In genomic region chr10:77601488-77601887, GRCh38 we compare ENCODE assay signal across 25 cellular contexts. TPM values are rescaled to one million over a fixed set of nuclear protein-coding genes. Genes with fewer than 3 reads are reported as not detected.
DNase-seq lines count a peak whose midpoint lies in the region; ATAC-seq and TF ChIP-seq lines count a peak whose summit lies in the region.
"Had no signal": no experiment of that assay in that cellular context is flagged by ENCODE, and none has a peak within 500 bp of the region (broad histone marks: within the 10 kb centered on the region; RNA-seq: fewer than 3 reads in every experiment).

No MANE protein-coding gene starts in this region.

- peak overlapping the region; percentile 81 for H2AK5ac ChIP-seq in IMR-90 (ENCODE audit: low read depth, low read length)

- in situ Hi-C loops in IMR-90 (cut with MboI; ENCODE audit: low sequenced_read_pairs), result no loop called here

- H3K4me1 ChIP-seq in IMR-90 (ENCODE audit: control insufficient read depth, insufficient read depth, low read length) (peaks cover 27% of the 10 kb centered on the region), esophagus muscularis mucosa (peaks cover 6 to 91% (median 74%) of the 10 kb centered on the region in 4 donors), osteoblast (ENCODE audit: insufficient read depth, low read length) (peaks cover 24% of the 10 kb centered on the region)

- H3K27ac ChIP-seq in IMR-90 (ENCODE audit: insufficient read depth, low read length) (no peak overlapping the region), esophagus muscularis mucosa (replicated peaks in 1 of 4) (peak overlapping the region; percentile 48 to 59 (median 52)), osteoblast (ENCODE audit: low read depth, low read length) (no peak overlapping the region)
- H3K27ac ChIP-seq: KMS-11, vagina had no signal

- no peak for TF ChIP-seq CTCF in IMR-90 (conservative IDR thresholded peaks at IDR 0.05; ENCODE audit: low read depth, low read length)
- TF ChIP-seq CTCF in esophagus muscularis mucosa (IDR thresholded peaks at IDR 0.05), result no peak
- no peak for TF ChIP-seq CTCF in osteoblast (IDR thresholded peaks at IDR 0.05; ENCODE audit: extremely low read depth, low read depth, low read length)

- peak overlapping the region; percentile 37 for H3K23ac ChIP-seq in IMR-90 (ENCODE audit: low read depth, low read length)

- H3K4me3 ChIP-seq in IMR-90 (ENCODE audit: insufficient read depth, low read depth, low read length) (no peak overlapping the region), esophagus muscularis mucosa (no peak overlapping the region), osteoblast (ENCODE audit: insufficient read depth, low read length) (no peak overlapping the region)
- H3K4me3 ChIP-seq: coronary artery, vagina had no signal

- no CpG with 5 or more reads among the region's 4 CpGs for WGBS in IMR-90 (ENCODE audit: extremely low coverage in 2 of 2, insufficient read length in 1 of 2), 2 experiments
- 60% methylated on average over 4 of the region's 4 CpGs for WGBS in esophagus muscularis mucosa

- peaks cover 32% of the 10 kb centered on the region for H3K9me1 ChIP-seq in IMR-90 (ENCODE audit: insufficient read depth, low read length)

- TF ChIP-seq EP300 in esophagus muscularis mucosa (IDR thresholded peaks at IDR 0.05), result no peak

- TF ChIP-seq RAD21 in IMR-90 (IDR thresholded peaks at IDR 0.05; ENCODE audit: low read length), result no peak

- H2AK9ac ChIP-seq in IMR-90 (replicated peaks; ENCODE audit: low read depth, low read length, poor library complexity), result no peak overlapping the region

- H2BK20ac ChIP-seq in IMR-90 (ENCODE audit: low read depth, low read length), result peak overlapping the region; percentile 70

- H4K8ac ChIP-seq in IMR-90 (ENCODE audit: low read depth in 2 of 2, low read length in 2 of 2), result peak overlapping the region in 1 of 2 experiments; percentile 0; a peak in 1 of 4 replicates

- H4K91ac ChIP-seq in IMR-90 (ENCODE audit: insufficient read depth, low read depth, low read length), result peak overlapping the region; percentile 58; the same call in 1 of the 2 replicates

- peak overlapping the region; percentile 66; the same call in 2 of the 3 replicates for H2BK15ac ChIP-seq in IMR-90 (ENCODE audit: low read depth, low read length)

- H4K20me1 ChIP-seq in IMR-90 (ENCODE audit: insufficient read depth, low read length) (no peaks in the 10 kb centered on the region), osteoblast (ENCODE audit: insufficient read depth, low read length) (peaks cover 3% of the 10 kb centered on the region)

- H2AFZ ChIP-seq in IMR-90 (replicated peaks; ENCODE audit: low read length, poor library complexity) (no peak overlapping the region), osteoblast (ENCODE audit: low read length) (no peak overlapping the region)

- no peak overlapping the region for H3K56ac ChIP-seq in IMR-90 (ENCODE audit: extremely low read depth, insufficient read depth, low read length)

- H3K4ac ChIP-seq in IMR-90 (ENCODE audit: low read depth, low read length), result peak overlapping the region; percentile 56

- peak overlapping the region; percentile 62 for H3K14ac ChIP-seq in IMR-90 (replicated peaks; ENCODE audit: low read depth, low read length)

- no TSS peak for BruUV-seq in IMR-90 (replicated peaks; lab: Mats Ljungman, UMichigan)

- peak overlapping the region; percentile 44 for H3K18ac ChIP-seq in IMR-90 (ENCODE audit: low read depth, low read length)

- H3K9ac ChIP-seq in IMR-90 (ENCODE audit: low read depth, low read length), result no peak overlapping the region
- H3K9ac ChIP-seq: KMS-11 had no signal

- H3K27me3 ChIP-seq in IMR-90 (ENCODE audit: control insufficient read depth, insufficient read depth, low read length) (no peaks in the 10 kb centered on the region), esophagus muscularis mucosa (no peaks in the 10 kb centered on the region), osteoblast (ENCODE audit: insufficient read depth, low read length) (no peaks in the 10 kb centered on the region)
- H3K27me3 ChIP-seq: vagina had no signal

- H3K9me3 ChIP-seq in IMR-90 (ENCODE audit: control insufficient read depth, insufficient read depth, low read length) (no peaks in the 10 kb centered on the region), esophagus muscularis mucosa (no peaks in the 10 kb centered on the region), osteoblast (ENCODE audit: low read depth, low read length) (no peaks in the 10 kb centered on the region)
- H3K9me3 ChIP-seq: vagina had no signal

- intact Hi-C loops in IMR-90 (cut with micrococcal nuclease) (loop anchor here (10.0 kb wide), 1 partner anchor 207 kb away; no protein-coding TSS in a partner anchor), esophagus muscularis mucosa (cut with DNase I) (no loop called here)

- peak overlapping the region; percentile 7 for H4K5ac ChIP-seq in IMR-90 (ENCODE audit: low read depth, low read length)

- H3K79me1 ChIP-seq in IMR-90 (ENCODE audit: low read depth in 1 of 2, low read length in 2 of 2), result peaks cover 0 to 28% of the 10 kb centered on the region in 2 experiments; a peak in 2 of 4 replicates

- peak overlapping the region; percentile 81 for H2BK120ac ChIP-seq in IMR-90 (ENCODE audit: low read depth, low read length)

- dilution Hi-C loops in IMR-90 (cut with HindIII; ENCODE audit: low sequenced_read_pairs, unreplicated experiment), result no loop called here

- H3K79me2 ChIP-seq in osteoblast (ENCODE audit: insufficient read depth, low read length), result peaks cover 79% of the 10 kb centered on the region

- no peak overlapping the region for H2BK5ac ChIP-seq in IMR-90 (ENCODE audit: low read depth, low read length, poor library complexity, severe bottlenecking)

- H3K36me3 ChIP-seq in IMR-90 (ENCODE audit: control insufficient read depth, insufficient read depth, low read length), result no peaks in the 10 kb centered on the region
- H3K36me3 ChIP-seq in esophagus muscularis mucosa, result no peaks in the 10 kb centered on the region
- H3K36me3 ChIP-seq in osteoblast (ENCODE audit: insufficient read depth, low read length), result no peaks in the 10 kb centered on the region
- H3K36me3 ChIP-seq: vagina had no signal

- H3K4me2 ChIP-seq in IMR-90 (ENCODE audit: low read depth, low read length), result no peak overlapping the region
- H3K4me2 ChIP-seq in osteoblast (ENCODE audit: insufficient read depth, low read length), result no peak overlapping the region
- H3K4me2 ChIP-seq: KMS-11 had no signal

- peak; percentile 32 for DNase-seq in AG08396 (ENCODE audit: low spot score)
- peak; percentile 35 for DNase-seq in IMR-90
- DNase-seq in esophagus muscularis mucosa (ENCODE audit: extremely low spot score), result no peak
- peak; percentile 82 for DNase-seq in osteoblast (ENCODE audit: insufficient read length, low spot score, missing footprints)
- DNase-seq in NCI-H1694 treated with DMSO at 0.1 percent for 48 hours (lab: John Stamatoyannopoulos, UW), result no peak
- DNase-seq in 8988T, result no peak
- DNase-seq in hippocampal formation (lab: John Stamatoyannopoulos, UW), result no peak
- DNase-seq: ACHN; activated CD8-positive, alpha-beta T cell treated with anti-CD3 and anti-CD28 coated beads, Interleukin-2, amount 10 ng/mL, durations not matched to agents 7 days and 5 days; activated T-cell treated with anti-CD3 and anti-CD28 coated beads, Interleukin-2, amount 50 U/mL, for 24 hours; CD4-positive, alpha-beta T cell; DMS153; hypothalamus; NCI-H1105 treated with DMSO at 0.1 percent for 48 hours; NCI-H2107; nephron progenitor cell; stimulated activated CD4-positive, alpha-beta T cell treated with anti-CD3 and anti-CD28 coated beads, Interleukin-12 subunit alpha, Interleukin-12 subunit beta, amount 100 ng/mL, for 4 hours; stimulated activated CD8-positive, alpha-beta memory T cell treated with anti-CD3 and anti-CD28 coated beads, Interleukin-4, amount 100 ng/mL, for 48 hours; T-helper 2 cell had no signal

- TF ChIP-seq POLR2A in IMR-90 (IDR thresholded peaks at IDR 0.05; ENCODE audit: low read depth, low read length) (no peak), esophagus muscularis mucosa (IDR thresholded peaks at IDR 0.05; ENCODE audit: low read depth) (no peak)

- POLR2A ChIA-PET in IMR-90 (lab: Charles Lee; ENCODE audit: unreplicated experiment), result interaction anchor here (0.6 kb wide), 1 partner anchor 300 kb away, joined by 3 read pairs; no protein-coding TSS in a partner anchor

- CTCF ChIA-PET in IMR-90 (lab: Yijun Ruan, JAX), result interaction anchor here (0.9 kb wide), 1 partner anchor 36 kb away, joined by 3 read pairs; the partner anchor contains the start of gene KCNMA1

- ATAC-seq in IMR-90 (ENCODE audit: low read depth) (no peak), GM21381 (IDR thresholded peaks at IDR 0.05; ENCODE audit: unreplicated experiment) (no peak)
- ATAC-seq: activated CD8-positive, alpha-beta T cell treated with anti-CD3 and anti-CD28 coated beads, Interleukin-2, amount 10 ng/mL, durations not matched to agents 7 days and 5 days had no signal

TF ChIP-seq in IMR-90, 13 proteins besides CTCF, POLR2A, EP300 and RAD21 (continues in another document):
- no peak for TF ChIP-seq SMC3 (IDR thresholded peaks at IDR 0.05; ENCODE audit: low read depth, low read length)
- TF ChIP-seq CHD1 (IDR thresholded peaks at IDR 0.05; ENCODE audit: low read depth, low read length), result no peak
- no peak for TF ChIP-seq ELK1 (IDR thresholded peaks at IDR 0.05; ENCODE audit: borderline replicate concordance, low read depth, low read length)
- no peak for TF ChIP-seq MAFK (IDR thresholded peaks at IDR 0.05; ENCODE audit: low read depth, low read length)
- TF ChIP-seq CEBPB (IDR thresholded peaks at IDR 0.05; ENCODE audit: low read depth, low read length), result no peak
- TF ChIP-seq USF2 (IDR thresholded peaks at IDR 0.05; ENCODE audit: low read depth, low read length), result no peak

RNA-seq across cellular contexts. Expression of gene KCNMA1, which starts 36.1 kb away (rescaled TPM):
- total RNA-seq in IMR-90 (2012; rRNA removed), result 24.7 and 25.6 TPM in 2 replicates
- 29.6 and 31.7 TPM in 2 replicates for polyA plus RNA-seq in IMR-90 (2012; rRNA removed)
- polyA plus RNA-seq in IMR-90 (2012; cell fraction: cytosol; rRNA removed), result 25.2 and 29.3 TPM in 2 replicates
- 39.9 and 48.3 TPM in 2 replicates for polyA plus RNA-seq in IMR-90 (2012; cell fraction: nucleus; rRNA removed; ENCODE audit: low replicate concordance)
- total RNA-seq in esophagus muscularis mucosa, result 100 to 1,000 TPM; 146 to 300 (median 265) TPM
- total RNA-seq in osteoblast, result 72.2 and 77.8 TPM in 2 replicates
- total RNA-seq: CD4-positive, alpha-beta T cell; OCI-LY7; SK-MEL-5 had no signal

Comparison
In these comparisons a context has a peak if more than half of its experiments do, and no peak if none do; other contexts are left out.
1. DNase-seq: peak in AG08396 (single experiment), IMR-90 (single experiment) and osteoblast (single experiment); none in esophagus muscularis mucosa (single experiment), NCI-H1694 treated with DMSO at 0.1 percent for 48 hours (single experiment), 8988T (single experiment) and hippocampal formation (0 of 2).
2. H3K27ac ChIP-seq: peak in esophagus muscularis mucosa (4 of 4); none in IMR-90 (single experiment) and osteoblast (single experiment).